ENCODE assay signal across 9 cellular contexts in the genomic region with DNA sequence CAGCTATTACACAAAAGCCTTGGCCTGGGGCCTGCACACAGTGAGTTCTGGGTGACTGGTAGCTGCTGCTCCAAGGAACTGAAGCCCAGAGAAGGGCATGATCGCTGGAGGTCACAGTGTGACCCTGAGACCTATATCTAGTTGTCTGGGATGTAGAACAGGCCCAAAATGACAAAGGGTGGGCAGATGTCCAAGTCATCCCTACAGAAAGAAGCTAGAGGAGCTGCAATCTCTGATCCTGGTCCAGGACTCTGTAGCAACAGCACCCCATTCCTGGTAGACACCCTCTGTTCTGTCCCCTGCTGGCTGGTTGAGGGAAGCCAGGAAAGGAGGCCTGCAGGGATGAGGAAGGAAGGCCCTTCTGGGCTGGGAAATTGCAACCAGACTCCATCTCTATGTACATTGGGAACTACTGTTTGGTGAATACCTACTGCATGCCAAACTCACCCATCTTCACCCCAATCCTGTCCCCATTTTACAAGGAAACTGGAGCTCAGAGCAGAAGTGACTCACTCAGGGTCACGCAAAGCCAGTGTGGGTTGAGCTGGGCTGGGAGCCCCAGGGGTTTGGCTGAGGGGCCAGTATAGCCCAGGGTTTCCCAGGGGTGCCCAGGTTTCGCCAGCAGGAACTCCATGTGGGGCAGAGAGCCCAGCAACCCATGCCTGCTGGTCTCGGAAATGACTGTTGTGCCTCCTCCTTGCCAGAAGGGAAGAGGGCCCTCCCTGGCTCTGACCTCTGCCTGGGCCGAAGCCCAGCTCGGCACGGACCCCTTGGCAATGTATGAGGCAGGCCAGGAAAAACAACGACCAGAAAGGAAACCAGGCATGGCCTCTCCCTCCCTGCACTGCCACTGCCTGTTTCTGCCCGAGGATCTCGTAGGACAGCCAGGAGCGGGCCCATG. TPM values are rescaled to one million over a fixed set of nuclear protein-coding genes. Genes with fewer than 3 reads are reported as not detected.
DNase-seq lines count a peak whose midpoint lies in the region; ATAC-seq, FAIRE-seq and TF ChIP-seq lines count a peak whose summit lies in the region.
"Had no signal": no experiment of that assay in that cellular context is flagged by ENCODE, and none has a peak within 500 bp of the region (broad histone marks: within the 10 kb centered on the region; RNA-seq: fewer than 3 reads in every experiment).

No MANE protein-coding gene starts in this region.

- peak overlapping the region; percentile 60 for H3K9ac ChIP-seq in GM23248
- H3K9ac ChIP-seq in astrocyte (ENCODE audit: low read length) = no peak overlapping the region

- no peaks in the 10 kb centered on the region for H4K20me1 ChIP-seq in GM23248 (ENCODE audit: insufficient read depth)
- peaks cover 10% of the 10 kb centered on the region for H4K20me1 ChIP-seq in astrocyte (ENCODE audit: insufficient read depth, low read length)

- H3K9me3 ChIP-seq in GM23248 (ENCODE audit: low read depth) (no peaks in the 10 kb centered on the region), astrocyte (ENCODE audit: insufficient read depth, low read depth, low read length) (no peaks in the 10 kb centered on the region), left ventricle myocardium inferior (replicated peaks) (no peaks in the 10 kb centered on the region)

- H3K27me3 ChIP-seq in GM23248 (replicated peaks; ENCODE audit: insufficient read depth) (no peaks in the 10 kb centered on the region), astrocyte (ENCODE audit: insufficient read depth, low read length) (no peaks in the 10 kb centered on the region), left ventricle myocardium inferior (ENCODE audit: low read depth) (no peaks in the 10 kb centered on the region)

- H3K4me3 ChIP-seq in GM23248 (no peak overlapping the region), astrocyte (ENCODE audit: insufficient read depth, low read depth, low read length) (no peak overlapping the region), left ventricle myocardium inferior (no peak overlapping the region)

- H3K79me2 ChIP-seq in GM23248 (ENCODE audit: insufficient read depth) (peaks cover 53% of the 10 kb centered on the region), astrocyte (ENCODE audit: insufficient read depth, low read length) (peaks cover 26% of the 10 kb centered on the region)

- in situ Hi-C loops in GM23248 (cut with MboI) = no loop called here

- H3K4me3 Mint-ChIP-seq in astrocyte (ENCODE audit: unreplicated experiment) = no peak overlapping the region
- H3K4me3 Mint-ChIP-seq in stimulated activated effector memory CD8-positive, alpha-beta T cell treated with anti-CD3 and anti-CD28 coated beads, Interleukin-12 subunit alpha, Interleukin-12 subunit beta, amount 100 ng/mL, for 72 hours = no peak overlapping the region

- H3K4me1 Mint-ChIP-seq in astrocyte (ENCODE audit: low read depth, unreplicated experiment) = peaks cover 7% of the 10 kb centered on the region
- H3K4me1 Mint-ChIP-seq in stimulated activated effector memory CD8-positive, alpha-beta T cell treated with anti-CD3 and anti-CD28 coated beads, Interleukin-12 subunit alpha, Interleukin-12 subunit beta, amount 100 ng/mL, for 72 hours = peaks cover 19% of the 10 kb centered on the region

- H3K36me3 ChIP-seq in GM23248 (ENCODE audit: low read depth) (0 out of 2 replicates have a peak, but pooled peaks cover 6% of the 10 kb centered on the region), astrocyte (ENCODE audit: insufficient read depth, low read length) (peaks cover 11% of the 10 kb centered on the region), left ventricle myocardium inferior (peaks cover 26% of the 10 kb centered on the region)

- H3K4me1 ChIP-seq in GM23248 (ENCODE audit: insufficient read depth) (peaks cover 36% of the 10 kb centered on the region), astrocyte (ENCODE audit: insufficient read depth, low read length) (peaks cover 30% of the 10 kb centered on the region), left ventricle myocardium inferior (peaks cover 96% of the 10 kb centered on the region)

- ATAC-seq in stimulated activated effector memory CD8-positive, alpha-beta T cell treated with anti-CD3 and anti-CD28 coated beads, Interleukin-12 subunit alpha, Interleukin-12 subunit beta, amount 100 ng/mL, for 72 hours = no peak
- ATAC-seq in HG03280 (IDR thresholded peaks at IDR 0.05; ENCODE audit: unreplicated experiment) (no peak), GM18909 (IDR thresholded peaks at IDR 0.05; ENCODE audit: poor library complexity, unreplicated experiment) (no peak)

- no peaks in the 10 kb centered on the region for H3K9me2 ChIP-seq in GM23248 (ENCODE audit: insufficient read depth)

- peak overlapping the region; percentile 46 for H3K4me2 ChIP-seq in GM23248 (ENCODE audit: unreplicated experiment)
- peak overlapping the region; percentile 17 for H3K4me2 ChIP-seq in astrocyte (ENCODE audit: low read length)

- H3K9me3 Mint-ChIP-seq in astrocyte (ENCODE audit: unreplicated experiment) = peaks cover 2% of the 10 kb centered on the region
- no peaks in the 10 kb centered on the region for H3K9me3 Mint-ChIP-seq in stimulated activated effector memory CD8-positive, alpha-beta T cell treated with anti-CD3 and anti-CD28 coated beads, Interleukin-12 subunit alpha, Interleukin-12 subunit beta, amount 100 ng/mL, for 72 hours

- no peak overlapping the region for H3K27ac Mint-ChIP-seq in astrocyte (ENCODE audit: unreplicated experiment)
- peak overlapping the region; percentile 17 for H3K27ac Mint-ChIP-seq in stimulated activated effector memory CD8-positive, alpha-beta T cell treated with anti-CD3 and anti-CD28 coated beads, Interleukin-12 subunit alpha, Interleukin-12 subunit beta, amount 100 ng/mL, for 72 hours

- DNase-seq in GM23248 (peak; percentile 80), astrocyte (ENCODE audit: low read depth) (no peak), left ventricle myocardium inferior (peak; percentile 80), DMS79 treated with DMSO at 0.1 percent for 48 hours (lab: John Stamatoyannopoulos, UW) (no peak), HUDEP-2 (lab: John Stamatoyannopoulos, UW; ENCODE audit: unreplicated experiment in 76 of 76) (no peak)
- DNase-seq in stimulated activated effector memory CD8-positive, alpha-beta T cell treated with anti-CD3 and anti-CD28 coated beads, Interleukin-12 subunit alpha, Interleukin-12 subunit beta, amount 100 ng/mL, for 72 hours (ENCODE audit: low spot score in 2 of 2) = no peak
- DNase-seq: NCI-H1048 had no signal

- H3K27me3 Mint-ChIP-seq in astrocyte (ENCODE audit: low read depth, unreplicated experiment) = no peaks in the 10 kb centered on the region

- H3K36me3 Mint-ChIP-seq in astrocyte (ENCODE audit: low read depth, unreplicated experiment) = peaks cover 5% of the 10 kb centered on the region
- no peaks in the 10 kb centered on the region for H3K36me3 Mint-ChIP-seq in stimulated activated effector memory CD8-positive, alpha-beta T cell treated with anti-CD3 and anti-CD28 coated beads, Interleukin-12 subunit alpha, Interleukin-12 subunit beta, amount 100 ng/mL, for 72 hours

- WGBS in GM23248 (ENCODE audit: low coverage in 1 of 2, low lambda C conversion rate in 2 of 2, missing lambda C conversion rate in 2 of 2), 2 experiments = 2 to 4% methylated on average over 11 of the region's 11 CpGs

- TF ChIP-seq CTCF in astrocyte (IDR thresholded peaks at IDR 0.05; ENCODE audit: insufficient read depth, low read depth, low read length) (peak; percentile 24), left ventricle myocardium inferior (IDR thresholded peaks at IDR 0.05; ENCODE audit: borderline replicate concordance) (peak; percentile 63)

- H2AFZ ChIP-seq in GM23248 (peak overlapping the region; percentile 40; the same call in 1 of the 2 replicates), astrocyte (ENCODE audit: low read depth, low read length) (no peak overlapping the region)

- H3K27ac ChIP-seq in GM23248 (peak overlapping the region; percentile 81), astrocyte (ENCODE audit: low read depth, low read length) (peak overlapping the region; percentile 2), left ventricle myocardium inferior (replicated peaks) (peak overlapping the region; percentile 92)

- no peak for FAIRE-seq in astrocyte (lab: Jason Lieb, UNC)

- intact Hi-C loops in left ventricle myocardium inferior (cut with micrococcal nuclease) = no loop called here

- H3F3A ChIP-seq in GM23248 (ENCODE audit: insufficient read depth) = peaks cover 26% of the 10 kb centered on the region

RNA-seq across cellular contexts. Expression of a gene that starts 44.9 kb away (rescaled TPM):
- 0.32 and 0.76 TPM in 2 replicates for total RNA-seq in GM23248 (2014; rRNA removed; shearing (Covaris generic))
- 0.20 and 0.24 TPM in 2 replicates for polyA plus RNA-seq in GM23248 (2016; fragmentation: Nextera tagmentation; extraction: Ambion mirVana)
- total RNA-seq in astrocyte = not detected in 2 replicates
- total RNA-seq in left ventricle myocardium inferior = not detected

RNA-seq across cellular contexts. Expression of a gene that starts 57.5 kb away (rescaled TPM):
- 13.0 and 18.3 TPM in 2 replicates for total RNA-seq in GM23248 (2014; rRNA removed; shearing (Covaris generic))
- polyA plus RNA-seq in GM23248 (2016; fragmentation: Nextera tagmentation; extraction: Ambion mirVana) = 15.6 and 16.3 TPM in 2 replicates
- 5.8 and 6.1 TPM in 2 replicates for total RNA-seq in astrocyte
- 4.8 TPM for total RNA-seq in left ventricle myocardium inferior

Comparison
In these comparisons a context has a peak if more than half of its experiments do, and no peak if none do; other contexts are left out.
1. DNase-seq: peak in GM23248 (single experiment) and left ventricle myocardium inferior (single experiment); none in astrocyte (single experiment), stimulated activated effector memory CD8-positive, alpha-beta T cell treated with anti-CD3 and anti-CD28 coated beads, Interleukin-12 subunit alpha, Interleukin-12 subunit beta, amount 100 ng/mL, for 72 hours (0 of 2), DMS79 treated with DMSO at 0.1 percent for 48 hours (single experiment) and HUDEP-2 (0 of 76).
2. H3K27ac ChIP-seq: peak in every context shown above with its lines; median percentile 92 in left ventricle myocardium inferior; 81 in GM23248; 2 in astrocyte.